11 cellular contexts compared by ENCODE assay signal in genomic region chr2:127411609-127412370, GRCh38. TPM values are rescaled to one million over a fixed set of nuclear protein-coding genes. Genes with fewer than 3 reads are reported as not detected.
A peak's percentile ranks its signal among the peaks of the same experiment; 100 is the strongest.
DNase-seq lines count a peak whose midpoint lies in the region; ATAC-seq, FAIRE-seq and TF ChIP-seq lines count a peak whose summit lies in the region.
"Had no signal": no experiment of that assay in that cellular context is flagged by ENCODE, and none has a peak within 500 bp of the region (broad histone marks: within the 10 kb centered on the region; RNA-seq: fewer than 3 reads in every experiment).

No MANE protein-coding gene starts in this region.

- no peaks in the 10 kb centered on the region for H3K9me2 ChIP-seq in hepatocyte (replicated peaks; ENCODE audit: insufficient read depth)

- H3K36me3 ChIP-seq in hepatocyte (replicated peaks; ENCODE audit: insufficient read depth, low read depth) (no peaks in the 10 kb centered on the region), upper lobe of left lung (no peaks in the 10 kb centered on the region), small intestine (ENCODE audit: control insufficient read depth in 2 of 2, insufficient read depth in 2 of 2, low read length in 2 of 2) (no peaks in the 10 kb centered on the region)

- peak overlapping the region; percentile 39 for H3K4me3 Mint-ChIP-seq in activated T-cell treated with anti-CD3 and anti-CD28 coated beads, Interleukin-2, amount 50 U/mL, for 4 hours

- DNase-seq in activated T-cell treated with anti-CD3 and anti-CD28 coated beads, Interleukin-2, amount 50 U/mL, for 4 hours, result no peak
- DNase-seq in activated T-cell treated with anti-CD3 and anti-CD28 coated beads, Interleukin-2, amount 50 U/mL, for 1 hour, result no peak
- DNase-seq in RWPE1 (ENCODE audit: low spot score) (no peak), hepatocyte (ENCODE audit: low spot score) (peak; percentile 3), upper lobe of left lung (peak in 1 of 2 donors; percentile 80), small intestine (no peak), foreskin keratinocyte (no peak), iPS-NIHi7 (ENCODE audit: extremely low spot score) (no peak)
- DNase-seq: activated CD4-positive, alpha-beta T cell treated with anti-CD3 and anti-CD28 coated beads, Interleukin-2, amount 50 U/mL, for 4 hours; DMS79 treated with DMSO at 0.1 percent for 48 hours; posterior cingulate gyrus had no signal

- no peaks in the 10 kb centered on the region for H4K20me1 ChIP-seq in hepatocyte (ENCODE audit: insufficient read depth, poor library complexity, severe bottlenecking)

- ATAC-seq in activated T-cell treated with anti-CD3 and anti-CD28 coated beads, Interleukin-2, amount 50 U/mL, for 4 hours, result no peak
- ATAC-seq in upper lobe of left lung (ENCODE audit: low FRiP score in 2 of 2), result no peak
- no peak for ATAC-seq in foreskin keratinocyte

- H3K4me1 ChIP-seq in hepatocyte (ENCODE audit: insufficient read depth), result peaks cover 37% of the 10 kb centered on the region
- H3K4me1 ChIP-seq in upper lobe of left lung, result peaks cover 56 to 68% (median 66%) of the 10 kb centered on the region in 4 donors
- H3K4me1 ChIP-seq in small intestine (ENCODE audit: control insufficient read depth in 2 of 2, insufficient read depth in 1 of 2, low read depth in 1 of 2, low read length in 1 of 2), result peaks cover 3 to 4% of the 10 kb centered on the region in 2 donors
- peaks cover 16% of the 10 kb centered on the region for H3K4me1 ChIP-seq in foreskin keratinocyte

- no peak for FAIRE-seq in small intestine (lab: Jason Lieb, UNC)

- H3K27me3 ChIP-seq in hepatocyte, result no peaks in the 10 kb centered on the region
- no peaks in the 10 kb centered on the region for H3K27me3 ChIP-seq in upper lobe of left lung
- no peaks in the 10 kb centered on the region for H3K27me3 ChIP-seq in small intestine (ENCODE audit: control insufficient read depth in 2 of 2, insufficient read depth in 2 of 2, low read length in 2 of 2)
- H3K27me3 ChIP-seq in foreskin keratinocyte, result no peaks in the 10 kb centered on the region

- H3K79me2 ChIP-seq in hepatocyte, result no peaks in the 10 kb centered on the region

- H3K27ac ChIP-seq in RWPE1, result peak overlapping the region; percentile 21; the same call in 1 of the 2 replicates
- H3K27ac ChIP-seq in hepatocyte, result peak overlapping the region; percentile 78
- peak overlapping the region; percentile 28 to 84 (median 78) for H3K27ac ChIP-seq in upper lobe of left lung
- peak overlapping the region in 1 of 2 donors; percentile 0 for H3K27ac ChIP-seq in small intestine (ENCODE audit: low read depth in 1 of 2, low read length in 1 of 2)
- no peak overlapping the region for H3K27ac ChIP-seq in foreskin keratinocyte

- no peaks in the 10 kb centered on the region for H3K36me3 Mint-ChIP-seq in activated T-cell treated with anti-CD3 and anti-CD28 coated beads, Interleukin-2, amount 50 U/mL, for 4 hours (ENCODE audit: insufficient read depth)

- H3K4me3 ChIP-seq in hepatocyte, result no peak overlapping the region
- H3K4me3 ChIP-seq in upper lobe of left lung, result no peak overlapping the region
- no peak overlapping the region for H3K4me3 ChIP-seq in small intestine (ENCODE audit: low read depth in 1 of 2, low read length in 2 of 2)

- peak overlapping the region; percentile 66 for H3K4me2 ChIP-seq in hepatocyte

- H3K9me3 ChIP-seq in hepatocyte (ENCODE audit: low read depth), result peaks cover 6% of the 10 kb centered on the region
- no peaks in the 10 kb centered on the region for H3K9me3 ChIP-seq in upper lobe of left lung
- H3K9me3 ChIP-seq in small intestine (ENCODE audit: control insufficient read depth, low read depth), result no peaks in the 10 kb centered on the region

- no peak overlapping the region for H2AFZ ChIP-seq in hepatocyte

- peak in 2 of 4 donors; percentile 22 to 85 for TF ChIP-seq EP300 in upper lobe of left lung (IDR thresholded peaks at IDR 0.05)

- peak in 1 of 4 donors; percentile 53 for TF ChIP-seq POLR2A in upper lobe of left lung (IDR thresholded peaks at IDR 0.05)

- TF ChIP-seq CTCF in RWPE1 (conservative IDR thresholded peaks at IDR 0.05; ENCODE audit: low read depth), result no peak
- TF ChIP-seq CTCF in hepatocyte (IDR thresholded peaks at IDR 0.05; ENCODE audit: poor library complexity), result no peak
- no peak for TF ChIP-seq CTCF in upper lobe of left lung (IDR thresholded peaks at IDR 0.05)
- TF ChIP-seq CTCF in foreskin keratinocyte (conservative IDR thresholded peaks at IDR 0.05), result no peak

- CTCF ChIA-PET in RWPE1 (lab: Yijun Ruan, JAX), result no interaction called here

- 84% methylated on average over 12 of the region's 12 CpGs for WGBS in hepatocyte (ENCODE audit: low lambda C conversion rate, missing lambda C conversion rate)
- WGBS in upper lobe of left lung, 2 donors, result 58 to 64% methylated on average over 12 of the region's 12 CpGs
- 69 to 81% (median 76%) methylated on average over 12 of the region's 12 CpGs for WGBS in small intestine, 3 donors

- H3K9me3 Mint-ChIP-seq in activated T-cell treated with anti-CD3 and anti-CD28 coated beads, Interleukin-2, amount 50 U/mL, for 4 hours, result no peaks in the 10 kb centered on the region

- POLR2A ChIA-PET in RWPE1 (lab: Yijun Ruan, JAX; ENCODE audit: low non-redundant PET), result no interaction called here

- H3K4me1 Mint-ChIP-seq in activated T-cell treated with anti-CD3 and anti-CD28 coated beads, Interleukin-2, amount 50 U/mL, for 4 hours (ENCODE audit: low read depth), result peaks cover 46% of the 10 kb centered on the region

- no peaks in the 10 kb centered on the region for H3K27me3 Mint-ChIP-seq in activated T-cell treated with anti-CD3 and anti-CD28 coated beads, Interleukin-2, amount 50 U/mL, for 4 hours (ENCODE audit: low read depth)

RNA-seq across cellular contexts. Expression of gene PROC, which starts 6.4 kb away (rescaled TPM):
- total RNA-seq in activated T-cell treated with anti-CD3 and anti-CD28 coated beads, Interleukin-2, amount 50 U/mL, for 4 hours, result under 1 TPM in 1 of 3 donors, not detected in 2; 0.19 TPM
- total RNA-seq in hepatocyte (42.6 and 62.3 TPM in 2 replicates), upper lobe of left lung (under 1 TPM in 4 of 6 donors, not detected in 2; 0.55 to 0.79 (median 0.62) TPM), foreskin keratinocyte (0.32 and 0.82 TPM in 2 replicates)
- polyA plus RNA-seq in hepatocyte (48.9 and 70.2 TPM in 2 replicates), small intestine (1 to 10 TPM; 1.0 to 6.0 (median 3.8) TPM), foreskin keratinocyte (0.18 and 0.74 TPM in 2 replicates)

RNA-seq across cellular contexts. Expression of gene MAP3K2, which starts 24.0 kb away (rescaled TPM):
- 10 to 100 TPM; 60.2 to 69.1 (median 63.8) TPM for total RNA-seq in activated T-cell treated with anti-CD3 and anti-CD28 coated beads, Interleukin-2, amount 50 U/mL, for 4 hours
- total RNA-seq in hepatocyte (42.9 and 52.5 TPM in 2 replicates), upper lobe of left lung (10 to 100 TPM; 43.0 to 79.2 (median 66.9) TPM), foreskin keratinocyte (27.4 and 30.4 TPM in 2 replicates)
- polyA plus RNA-seq in hepatocyte (28.5 and 35.7 TPM in 2 replicates), small intestine (10 to 100 TPM in 1 of 3 donors, 1 to 10 TPM in 2; 6.7 to 12.7 (median 8.9) TPM), foreskin keratinocyte (2.0 and 2.3 TPM in 2 replicates)

Comparison
In these comparisons a context has a peak if more than half of its experiments do, and no peak if none do; other contexts are left out.
1. RNA of gene PROC, which starts 6.4 kb away (total RNA-seq): 42.6 to 62.3 TPM in hepatocyte; 0.55 to 0.79 TPM in upper lobe of left lung, 0.32 to 0.82 TPM in foreskin keratinocyte and 0.19 TPM in activated T-cell treated with anti-CD3 and anti-CD28 coated beads, Interleukin-2, amount 50 U/mL, for 4 hours; every median in the first group is over 10 times any median in the second.